9 cellular contexts compared by ENCODE assay signal in the genomic region with DNA sequence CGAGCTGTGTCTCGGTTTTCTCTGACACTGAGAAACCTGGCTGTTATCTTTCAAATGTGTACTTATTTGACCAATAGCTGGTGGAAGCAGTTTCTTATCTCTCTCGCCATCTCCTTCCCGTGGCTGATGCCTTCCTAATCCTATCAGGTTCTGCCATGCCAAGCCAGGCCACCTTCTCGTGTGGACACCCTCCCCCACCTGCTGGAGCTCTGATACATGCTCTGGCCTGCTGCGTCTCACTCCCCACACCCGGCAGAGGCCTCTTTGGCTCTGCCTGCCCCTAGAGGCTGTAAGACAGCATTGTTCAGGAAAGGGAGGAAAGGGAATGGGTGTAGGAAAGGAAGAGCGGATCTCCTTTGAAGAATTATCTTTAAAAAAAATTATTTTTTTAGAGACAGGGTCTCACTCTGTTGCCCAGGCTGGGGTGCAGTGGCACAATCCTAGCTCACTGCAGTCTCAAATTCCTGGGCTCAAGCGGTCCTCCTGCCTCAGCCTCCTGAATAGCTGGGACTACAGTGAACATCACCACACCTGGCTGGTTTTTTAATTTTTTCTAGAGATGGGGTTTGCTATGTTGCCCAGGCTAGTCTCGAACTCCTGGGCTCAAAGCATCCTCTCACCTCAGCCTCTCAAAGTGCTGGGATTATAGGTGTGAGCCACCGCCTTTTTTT. TPM values are rescaled to one million over a fixed set of nuclear protein-coding genes. Genes with fewer than 3 reads are reported as not detected.
DNase-seq lines count a peak whose midpoint lies in the region; ATAC-seq and TF ChIP-seq lines count a peak whose summit lies in the region.
"Had no signal": no experiment of that assay in that cellular context is flagged by ENCODE, and none has a peak within 500 bp of the region (broad histone marks: within the 10 kb centered on the region; RNA-seq: fewer than 3 reads in every experiment).

No MANE protein-coding gene starts in this region.

- no peaks in the 10 kb centered on the region for H3K9me3 ChIP-seq in CD4-positive, alpha-beta T cell (ENCODE audit: control insufficient read depth, low read length)
- H3K9me3 ChIP-seq in HAP-1 (peaks cover 2% of the 10 kb centered on the region; the same call in 1 of the 2 replicates), body of pancreas (no peaks in the 10 kb centered on the region)

- H3K36me3 Mint-ChIP-seq in CD4-positive, alpha-beta T cell (ENCODE audit: low read depth): no peaks in the 10 kb centered on the region
- H3K36me3 Mint-ChIP-seq: naive B cell had no signal

- TF ChIP-seq POLR2A in body of pancreas (IDR thresholded peaks at IDR 0.05): peak in 1 of 3 donors; percentile 12

- no peak overlapping the region for H3K27ac ChIP-seq in CD4-positive, alpha-beta T cell (ENCODE audit: low read depth, low read length)
- H3K27ac ChIP-seq in body of pancreas: peak overlapping the region in 1 of 4 donors; percentile 22

- H3K9me3 Mint-ChIP-seq in CD4-positive, alpha-beta T cell: no peaks in the 10 kb centered on the region
- H3K9me3 Mint-ChIP-seq: naive B cell had no signal

- H3K27me3 Mint-ChIP-seq in CD4-positive, alpha-beta T cell: no peaks in the 10 kb centered on the region
- H3K27me3 Mint-ChIP-seq: naive B cell had no signal

- CTCF ChIA-PET in CD4-positive, alpha-beta T cell (lab: Charles Lee): interaction anchor here (0.7 to 1.2 kb wide), 3 partner anchors 10 to 238 kb away, joined by 3 to 4 read pairs (median 3); partner anchors contain the start of genes TRIM72 and ZNF843

- no peak for TF ChIP-seq CTCF in CD4-positive, alpha-beta T cell (IDR thresholded peaks at IDR 0.05)
- TF ChIP-seq CTCF in body of pancreas (IDR thresholded peaks at IDR 0.05): peak in 6 of 7 experiments; percentile 27 to 51 (median 46)

- H3K4me1 ChIP-seq in HAP-1 (peaks cover 43% of the 10 kb centered on the region), body of pancreas (peaks cover 48% of the 10 kb centered on the region)

- no peak for ATAC-seq in CD4-positive, alpha-beta T cell (ENCODE audit: poor library complexity)
- peak; percentile 70 for ATAC-seq in body of pancreas

- H3K27me3 ChIP-seq in CD4-positive, alpha-beta T cell (ENCODE audit: control insufficient read depth, insufficient read depth, low read length): no peaks in the 10 kb centered on the region
- no peaks in the 10 kb centered on the region for H3K27me3 ChIP-seq in HAP-1 (ENCODE audit: low read depth)
- H3K27me3 ChIP-seq in body of pancreas: no peaks in the 10 kb centered on the region

- no peak for DNase-seq in CD4-positive, alpha-beta T cell
- DNase-seq in HAP-1 (ENCODE audit: low spot score in 2 of 2) (peak; percentile 73 to 84), NCI-H460 (ENCODE audit: extremely low read depth, low read depth) (peak; percentile 82), body of pancreas (peak; percentile 54 to 71 (median 68)), kidney glomerular epithelial cell (lab: John Stamatoyannopoulos, UW) (peak; percentile 85), superior temporal gyrus (ENCODE audit: extremely low spot score) (peak; percentile 43), NCI-H1048 (lab: John Stamatoyannopoulos, UW) (no peak)
- DNase-seq in stimulated activated CD4-positive, alpha-beta T cell treated with anti-CD3 and anti-CD28 coated beads, Interleukin-4, amount 100 ng/mL, for 4 hours: no peak
- DNase-seq: naive B cell had no signal

- H3K27ac Mint-ChIP-seq in CD4-positive, alpha-beta T cell: peak overlapping the region; percentile 56

- H3K4me3 Mint-ChIP-seq in CD4-positive, alpha-beta T cell: no peak overlapping the region
- H3K4me3 Mint-ChIP-seq: naive B cell had no signal

- WGBS in body of pancreas, 2 donors: 43 to 50% methylated on average over 11 of the region's 11 CpGs

- POLR2A ChIA-PET in CD4-positive, alpha-beta T cell (lab: Charles Lee): interaction anchor here (0.7 to 1.4 kb wide), 2 partner anchors 9 to 272 kb away, joined by 3 to 4 read pairs; partner anchors contain the start of genes FUS and ZNF843

- intact Hi-C loops in CD4-positive, alpha-beta T cell (cut with DNase I, micrococcal nuclease): no loop called here
- intact Hi-C loops in body of pancreas (cut with DNase I): no loop called here

- in situ Hi-C loops in HAP-1 (cut with MboI; ENCODE audit: low sequenced_read_pairs): loop anchor here (10.0 kb wide), 1 partner anchor 423 kb away; the partner anchor contains the start of gene ZNF267

- H3K4me3 ChIP-seq in HAP-1: no peak overlapping the region
- H3K4me3 ChIP-seq in body of pancreas: no peak overlapping the region

- H3K36me3 ChIP-seq in HAP-1 (replicated peaks) (no peaks in the 10 kb centered on the region; the same call in 1 of the 2 replicates), body of pancreas (replicated peaks in 1 of 2; ENCODE audit: insufficient read depth in 1 of 2, low read depth in 2 of 2) (no peaks in the 10 kb centered on the region)

- peaks cover 29% of the 10 kb centered on the region for H3K4me1 Mint-ChIP-seq in CD4-positive, alpha-beta T cell (ENCODE audit: low read depth)

RNA-seq across cellular contexts. Expression of gene ARMC5, which starts 7.5 kb away (rescaled TPM):
- total RNA-seq in CD4-positive, alpha-beta T cell: 10 to 100 TPM in 1 of 2 experiments, 1 to 10 TPM in 1; 8.5 to 10.8 TPM
- 8.2 and 12.2 TPM in 2 replicates for total RNA-seq in NCI-H460 (2014; rRNA removed; shearing (Covaris generic))
- 24.1 and 43.6 TPM in 2 replicates for polyA plus RNA-seq in NCI-H460 (2014; cell fraction: nucleus; rRNA removed)
- total RNA-seq in body of pancreas: 10 to 100 TPM in 1 of 2 donors, 1 to 10 TPM in 1; 4.2 to 13.2 TPM

RNA-seq across cellular contexts. Expression of gene ZNF843, which starts 9.2 kb away (rescaled TPM):
- under 1 TPM in 1 of 2 experiments, not detected in 1; 0.16 TPM for total RNA-seq in CD4-positive, alpha-beta T cell
- 0.05 and 0.14 TPM in 2 replicates for total RNA-seq in NCI-H460 (2014; rRNA removed; shearing (Covaris generic))
- not detected in 2 replicates for polyA plus RNA-seq in NCI-H460 (2014; cell fraction: nucleus; rRNA removed)
- total RNA-seq in body of pancreas: 1 to 10 TPM; 3.6 to 4.7 TPM

RNA-seq across cellular contexts. Expression of gene TGFB1I1, which starts 20.1 kb away (rescaled TPM):
- under 1 TPM; 0.36 to 0.42 TPM for total RNA-seq in CD4-positive, alpha-beta T cell
- total RNA-seq in NCI-H460 (2014; rRNA removed; shearing (Covaris generic)): 8.0 and 8.6 TPM in 2 replicates
- polyA plus RNA-seq in NCI-H460 (2014; cell fraction: nucleus; rRNA removed): 2.5 and 10.8 TPM in 2 replicates
- total RNA-seq in body of pancreas: 10 to 100 TPM in 1 of 2 donors, 1 to 10 TPM in 1; 8.6 to 16.6 TPM

RNA-seq across cellular contexts. Expression of gene COX6A2, which starts 23.7 kb away (rescaled TPM):
- not detected for total RNA-seq in CD4-positive, alpha-beta T cell
- total RNA-seq in NCI-H460 (2014; rRNA removed; shearing (Covaris generic)): not detected in 2 replicates
- polyA plus RNA-seq in NCI-H460 (2014; cell fraction: nucleus; rRNA removed): not detected in 2 replicates
- not detected for total RNA-seq in body of pancreas

RNA-seq across cellular contexts. Expression of gene SLC5A2, which starts 31.1 kb away (rescaled TPM):
- total RNA-seq in CD4-positive, alpha-beta T cell: 1 to 10 TPM; 4.1 to 5.3 TPM
- not detected in 2 replicates for total RNA-seq in NCI-H460 (2014; rRNA removed; shearing (Covaris generic))
- 0.65 TPM in 1 of 2 replicates, not detected in the other for polyA plus RNA-seq in NCI-H460 (2014; cell fraction: nucleus; rRNA removed)
- under 1 TPM in 1 of 2 donors, not detected in 1; 0.26 TPM for total RNA-seq in body of pancreas

Comparison
In these comparisons a context has a peak if more than half of its experiments do, and no peak if none do; other contexts are left out.
1. DNase-seq: peak in HAP-1 (2 of 2), NCI-H460 (single experiment), body of pancreas (4 of 4), kidney glomerular epithelial cell (single experiment) and superior temporal gyrus (single experiment); none in CD4-positive, alpha-beta T cell (0 of 10), NCI-H1048 (single experiment) and stimulated activated CD4-positive, alpha-beta T cell treated with anti-CD3 and anti-CD28 coated beads, Interleukin-4, amount 100 ng/mL, for 4 hours (0 of 2).